Comparison of ENCODE assay signal across 9 cellular contexts in the genomic region with DNA sequence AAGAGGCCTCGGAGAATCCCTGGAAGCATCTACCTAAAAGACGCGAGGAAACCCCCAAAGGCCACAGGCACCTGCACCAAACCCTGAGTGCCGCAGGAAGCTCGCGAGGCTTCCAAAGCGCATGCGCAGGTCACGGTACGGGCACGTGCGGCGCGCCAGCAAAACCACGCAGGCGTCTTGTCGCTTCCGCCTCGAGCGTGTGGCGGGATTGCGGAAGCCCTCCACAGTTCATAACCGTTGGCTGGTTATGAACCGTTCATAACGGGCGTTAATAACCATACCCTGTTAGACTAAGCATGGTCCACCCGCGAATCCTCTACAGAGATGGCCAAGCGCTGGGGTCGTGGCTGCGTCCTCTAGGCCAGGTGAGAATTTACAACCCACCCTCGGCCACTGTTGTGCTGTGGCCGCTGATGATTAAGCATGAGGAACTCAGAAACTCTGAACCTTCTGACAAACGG. TPM values are rescaled to one million over a fixed set of nuclear protein-coding genes. Genes with fewer than 3 reads are reported as not detected.
DNase-seq lines count a peak whose midpoint lies in the region; ATAC-seq, FAIRE-seq and TF ChIP-seq lines count a peak whose summit lies in the region.
"Had no signal": no experiment of that assay in that cellular context is flagged by ENCODE, and none has a peak within 500 bp of the region (broad histone marks: within the 10 kb centered on the region; RNA-seq: fewer than 3 reads in every experiment).

No MANE protein-coding gene starts in this region.

- H3K4me3 Mint-ChIP-seq in natural killer cell, result peak overlapping the region; percentile 91
- peak overlapping the region; percentile 82 to 89 for H3K4me3 Mint-ChIP-seq in stimulated activated naive B cell treated with anti-CD40 and anti-IgM and Interleukin-4, amounts not matched to agents 10 μg/mL and 1 μg/mL and 100 μg/mL, for 72 hours

- H3K27ac Mint-ChIP-seq in natural killer cell, result peak overlapping the region; percentile 85 to 89
- H3K27ac Mint-ChIP-seq in stimulated activated naive B cell treated with anti-CD40 and anti-IgM and Interleukin-4, amounts not matched to agents 10 μg/mL and 1 μg/mL and 100 μg/mL, for 72 hours, result peak overlapping the region; percentile 88

- no peaks in the 10 kb centered on the region for H3K9me3 Mint-ChIP-seq in natural killer cell
- peaks cover 0 to 3% of the 10 kb centered on the region in 2 donors for H3K9me3 Mint-ChIP-seq in stimulated activated naive B cell treated with anti-CD40 and anti-IgM and Interleukin-4, amounts not matched to agents 10 μg/mL and 1 μg/mL and 100 μg/mL, for 72 hours

- peaks cover 22 to 26% of the 10 kb centered on the region in 2 donors for H3K4me1 Mint-ChIP-seq in natural killer cell
- H3K4me1 Mint-ChIP-seq in stimulated activated naive B cell treated with anti-CD40 and anti-IgM and Interleukin-4, amounts not matched to agents 10 μg/mL and 1 μg/mL and 100 μg/mL, for 72 hours, result peaks cover 5 to 20% of the 10 kb centered on the region in 2 donors

- no peaks in the 10 kb centered on the region for H3K36me3 Mint-ChIP-seq in natural killer cell
- H3K36me3 Mint-ChIP-seq in stimulated activated naive B cell treated with anti-CD40 and anti-IgM and Interleukin-4, amounts not matched to agents 10 μg/mL and 1 μg/mL and 100 μg/mL, for 72 hours, result peaks cover 18 to 40% of the 10 kb centered on the region in 2 donors

- FAIRE-seq in urothelium cell line (lab: Jason Lieb, UNC), result no peak
- FAIRE-seq: G401.6 had no signal

- ATAC-seq in natural killer cell, result peak; percentile 78 to 85 (median 84)
- ATAC-seq in stimulated activated naive B cell treated with anti-CD40 and anti-IgM and Interleukin-4, amounts not matched to agents 10 μg/mL and 1 μg/mL and 100 μg/mL, for 72 hours (replicated peaks), result peak; percentile 76 to 85

- peak; percentile 64 for DNase-seq in AG10803 (ENCODE audit: low read depth)
- DNase-seq in HUDEP-2 (lab: John Stamatoyannopoulos, UW; ENCODE audit: unreplicated experiment in 76 of 76), result peak in 69 of 76 experiments; percentile 10 to 71 (median 54)
- DNase-seq in activated CD4-positive, alpha-beta T cell treated with anti-CD3 and anti-CD28 coated beads, Interleukin-2, amount 50 U/mL, for 48 hours, result peak; percentile 68 to 75
- DNase-seq in effector CD4-positive, alpha-beta T cell, result peak; percentile 61
- peak; percentile 74 for DNase-seq in natural killer cell
- DNase-seq in stimulated activated naive B cell treated with anti-CD40 and anti-IgM and Interleukin-4, amounts not matched to agents 10 μg/mL and 1 μg/mL and 100 μg/mL, for 72 hours, result peak; percentile 78
- DNase-seq in urothelium cell line (ENCODE audit: low spot score), result no peak
- DNase-seq in NCI-H1436 (lab: John Stamatoyannopoulos, UW), result no peak

- intact Hi-C loops in natural killer cell (cut with micrococcal nuclease), result no loop called here

- peak overlapping the region; percentile 59 for H3K4me3 ChIP-seq in AG10803 (ENCODE audit: low read length)

- no peaks in the 10 kb centered on the region for H3K27me3 Mint-ChIP-seq in natural killer cell (ENCODE audit: low read depth in 2 of 2)
- H3K27me3 Mint-ChIP-seq in stimulated activated naive B cell treated with anti-CD40 and anti-IgM and Interleukin-4, amounts not matched to agents 10 μg/mL and 1 μg/mL and 100 μg/mL, for 72 hours, result no peaks in the 10 kb centered on the region

- TF ChIP-seq CTCF in AG10803 (conservative IDR thresholded peaks at IDR 0.05; ENCODE audit: low read length) (no peak), natural killer cell (IDR thresholded peaks at IDR 0.05) (no peak)

RNA-seq across cellular contexts. Expression of a gene that starts 46.4 kb away (rescaled TPM):
- 10 to 100 TPM; 15.3 to 19.7 (median 16.4) TPM for total RNA-seq in natural killer cell

RNA-seq across cellular contexts. Expression of a gene that starts 46.9 kb away (rescaled TPM):
- total RNA-seq in natural killer cell, result 10 to 100 TPM; 78.4 to 94.6 (median 80.9) TPM

Comparison
In these comparisons a context has a peak if more than half of its experiments do, and no peak if none do; other contexts are left out.
1. DNase-seq: peak in AG10803 (single experiment), HUDEP-2 (69 of 76), activated CD4-positive, alpha-beta T cell treated with anti-CD3 and anti-CD28 coated beads, Interleukin-2, amount 50 U/mL, for 48 hours (2 of 2), effector CD4-positive, alpha-beta T cell (single experiment), natural killer cell (single experiment) and stimulated activated naive B cell treated with anti-CD40 and anti-IgM and Interleukin-4, amounts not matched to agents 10 μg/mL and 1 μg/mL and 100 μg/mL, for 72 hours (single experiment); none in urothelium cell line (single experiment) and NCI-H1436 (single experiment).